In genomic region chr4:7480423-7480822, GRCh38 we compare ENCODE assay signal across 4 cellular contexts. TPM values are rescaled to one million over a fixed set of nuclear protein-coding genes. Genes with fewer than 3 reads are reported as not detected.
"Had no signal": no experiment of that assay in that cellular context is flagged by ENCODE, and none has a peak within 500 bp of the region (broad histone marks: within the 10 kb centered on the region; RNA-seq: fewer than 3 reads in every experiment).

No MANE protein-coding gene starts in this region.

- DNase-seq: GDM1, GF-D8 had no signal

- ATAC-seq: GM12878 had no signal

- H3K4me3 ChIP-seq: GM12878 had no signal

RNA-seq across cellular contexts. Expression of gene PSAPL1, which starts 45.7 kb away (rescaled TPM):
- total RNA-seq: G401, GM12878 had no signal
- polyA plus RNA-seq: GM12878 had no signal
